9 cellular contexts compared by ENCODE assay signal in genomic region chr3:104604326-104605010, GRCh38.
DNase-seq lines count a peak whose midpoint lies in the region; ATAC-seq, FAIRE-seq and TF ChIP-seq lines count a peak whose summit lies in the region.
"Had no signal": no experiment of that assay in that cellular context is flagged by ENCODE, and none has a peak within 500 bp of the region (broad histone marks: within the 10 kb centered on the region; RNA-seq: fewer than 3 reads in every experiment).

No MANE protein-coding gene starts in this region.

- H2BK15ac ChIP-seq in mesendoderm (replicated peaks; ENCODE audit: low read depth): no peak overlapping the region

- no peaks in the 10 kb centered on the region for H3K27me3 ChIP-seq in mesendoderm (ENCODE audit: insufficient read depth, low read length, poor library complexity)

- H3K79me2 ChIP-seq in mesendoderm (ENCODE audit: control insufficient read depth, insufficient read depth, low read length): no peaks in the 10 kb centered on the region

- H3K4me3 Mint-ChIP-seq in Calu3 (ENCODE audit: low read depth, unreplicated experiment): peak overlapping the region; percentile 24

- no peak overlapping the region for H3K18ac ChIP-seq in mesendoderm (ENCODE audit: low read length)

- no peaks in the 10 kb centered on the region for H3K79me1 ChIP-seq in mesendoderm (ENCODE audit: low read length)

- no peak overlapping the region for H3K23ac ChIP-seq in mesendoderm (ENCODE audit: low read length)

- no peaks in the 10 kb centered on the region for H3K4me1 ChIP-seq in mesendoderm (ENCODE audit: control insufficient read depth, low read depth, low read length)

- H3K27ac Mint-ChIP-seq in Calu3 (ENCODE audit: unreplicated experiment): peak overlapping the region; percentile 42

- CTCF ChIA-PET in Calu3 (lab: Charles Lee): interaction anchor here (0.6 to 1.3 kb wide), 6 partner anchors 11 to 1310 kb away, joined by 3 to 14 read pairs (median 4); partner anchors contain the start of gene ALCAM

- H3K36me3 ChIP-seq in mesendoderm (ENCODE audit: control insufficient read depth, insufficient read depth, low read length): no peaks in the 10 kb centered on the region

- no peak for FAIRE-seq in GM12891 (lab: Jason Lieb, UNC)

- no peak overlapping the region for H3K56ac ChIP-seq in mesendoderm (ENCODE audit: low read length)

- H2BK5ac ChIP-seq in mesendoderm (ENCODE audit: low read length): no peak overlapping the region

- H4K8ac ChIP-seq in mesendoderm (ENCODE audit: low read depth, low read length): no peak overlapping the region

- H3K4me2 ChIP-seq in mesendoderm (ENCODE audit: low read length): no peak overlapping the region

- BruUV-seq in Calu3 (replicated peaks; lab: Mats Ljungman, UMichigan): no TSS peak

- H3K4me1 Mint-ChIP-seq in Calu3 (ENCODE audit: low read depth, unreplicated experiment): peaks cover 10% of the 10 kb centered on the region

- WGBS in mesendoderm (ENCODE audit: extremely low coverage, insufficient coverage, low lambda C conversion rate): no CpG with 5 or more reads among the region's 3 CpGs

- no peak for TF ChIP-seq POLR2A in NB4 (IDR thresholded peaks at IDR 0.05; ENCODE audit: extremely low read depth, insufficient read length)
- TF ChIP-seq POLR2A in GM12891 (IDR thresholded peaks at IDR 0.05; ENCODE audit: low read depth, low read length): no peak

- no peak overlapping the region for H3K27ac ChIP-seq in mesendoderm (ENCODE audit: low read depth, low read length)

- no peak for TF ChIP-seq CTCF in Calu3 (IDR thresholded peaks at IDR 0.05; ENCODE audit: unreplicated experiment)
- TF ChIP-seq CTCF in NB4 (IDR thresholded peaks at IDR 0.05; ENCODE audit: low read depth, low read length): no peak

- no peak overlapping the region for H2AK5ac ChIP-seq in mesendoderm (ENCODE audit: low read length)

- intact Hi-C loops in Calu3 (cut with micrococcal nuclease; ENCODE audit: unreplicated experiment): loop anchor here (2.0 to 5.0 kb wide), 2 partner anchors 762 to 913 kb away; partner anchors contain the start of gene ALCAM
- intact Hi-C loops in left cardiac atrium (cut with DNase I): no loop called here

- H3K27me3 Mint-ChIP-seq in Calu3 (ENCODE audit: unreplicated experiment): no peaks in the 10 kb centered on the region

- H3K36me3 Mint-ChIP-seq in Calu3 (ENCODE audit: insufficient read depth, unreplicated experiment): no peaks in the 10 kb centered on the region

- no peak overlapping the region for H4K5ac ChIP-seq in mesendoderm (ENCODE audit: low read length)

- ATAC-seq in left cardiac atrium: no peak
- no peak for ATAC-seq in HG03354 (IDR thresholded peaks at IDR 0.05; ENCODE audit: poor library complexity, severe bottlenecking, unreplicated experiment)
- ATAC-seq: stimulated activated naive CD8-positive, alpha-beta T cell treated with anti-CD3 and anti-CD28 coated beads, Interleukin-15, Interleukin-2, amounts not matched to agents 100 U/mL and 50 U/mL, for 24 hours had no signal

- H3K9me3 Mint-ChIP-seq in Calu3 (ENCODE audit: low read depth, unreplicated experiment): peaks cover 4% of the 10 kb centered on the region

- H3K4me3 ChIP-seq in NB4 (ENCODE audit: low read depth, low read length): no peak overlapping the region
- no peak overlapping the region for H3K4me3 ChIP-seq in mesendoderm (ENCODE audit: low read length)

- H3K4ac ChIP-seq in mesendoderm (ENCODE audit: low read depth, low read length): no peak overlapping the region

- in situ Hi-C loops in T47D (cut with HindIII; ENCODE audit: low pct_unique_long_range_greater_than_20kb, low sequenced_read_pairs): no loop called here

- no peak overlapping the region for H3K9ac ChIP-seq in mesendoderm (ENCODE audit: low read length)

- no peak for DNase-seq in Calu3
- peak; percentile 2 for DNase-seq in NB4 (ENCODE audit: low read depth)
- DNase-seq in T47D (ENCODE audit: low read depth in 1 of 2, low spot score in 1 of 2): peak; percentile 22 to 52
- DNase-seq in mesendoderm: peak; percentile 15
- no peak for DNase-seq in GM12891 (ENCODE audit: insufficient read length, low spot score)
- no peak for DNase-seq in T1000 (lab: John Stamatoyannopoulos, UW)
- no peak for DNase-seq in left cardiac atrium
- DNase-seq: stimulated activated naive CD8-positive, alpha-beta T cell treated with anti-CD3 and anti-CD28 coated beads, Interleukin-15, Interleukin-2, amounts not matched to agents 100 U/mL and 50 U/mL, for 24 hours had no signal

- no peak overlapping the region for H2BK120ac ChIP-seq in mesendoderm (ENCODE audit: low read depth, low read length)

TF ChIP-seq in GM12891, 5 proteins besides CTCF, POLR2A, EP300 and RAD21:
- TF ChIP-seq POU2F2 (IDR thresholded peaks at IDR 0.05; ENCODE audit: low read depth, low read length): no peak
- no peak for TF ChIP-seq PAX5 (IDR thresholded peaks at IDR 0.05; ENCODE audit: insufficient read depth, low read length, severe bottlenecking)
- no peak for TF ChIP-seq POLR2AphosphoS5 (IDR thresholded peaks at IDR 0.05; ENCODE audit: low read depth, low read length)
- no peak for TF ChIP-seq SPI1 (IDR thresholded peaks at IDR 0.05; ENCODE audit: low read depth, low read length)
- no peak for TF ChIP-seq TAF1 (IDR thresholded peaks at IDR 0.05; ENCODE audit: low read depth, low read length)

Comparison
In these comparisons a context has a peak if more than half of its experiments do, and no peak if none do; other contexts are left out.
1. DNase-seq: peak in NB4 (single experiment), T47D (2 of 2) and mesendoderm (single experiment); none in Calu3 (single experiment), GM12891 (single experiment), T1000 (single experiment) and left cardiac atrium (single experiment).